In genomic region chr18:24346254-24346653, GRCh38 we compare ENCODE assay signal across 20 cellular contexts. TPM values are rescaled to one million over a fixed set of nuclear protein-coding genes. Genes with fewer than 3 reads are reported as not detected.
A peak's percentile ranks its signal among the peaks of the same experiment; 100 is the strongest.
DNase-seq lines count a peak whose midpoint lies in the region; ATAC-seq and TF ChIP-seq lines count a peak whose summit lies in the region.
"Had no signal": no experiment of that assay in that cellular context is flagged by ENCODE, and none has a peak within 500 bp of the region (broad histone marks: within the 10 kb centered on the region; RNA-seq: fewer than 3 reads in every experiment).

No MANE protein-coding gene starts in this region.

- no peak for TF ChIP-seq EP300 in esophagus muscularis mucosa (IDR thresholded peaks at IDR 0.05)

- peak overlapping the region in 1 of 2 donors; percentile 72 for H3K27ac Mint-ChIP-seq in stimulated activated naive CD8-positive, alpha-beta T cell treated with anti-CD3 and anti-CD28 coated beads, Interleukin-15, amount 100 ng/mL, for 72 hours

- no peak overlapping the region for H3K27ac ChIP-seq in esophagus muscularis mucosa (replicated peaks in 1 of 4)
- H3K27ac ChIP-seq: 22Rv1, C4-2B, RWPE1, SJCRH30 had no signal

- no peak for TF ChIP-seq POLR2A in esophagus muscularis mucosa (IDR thresholded peaks at IDR 0.05; ENCODE audit: low read depth)

- no peaks in the 10 kb centered on the region for H3K9me3 Mint-ChIP-seq in stimulated activated naive CD8-positive, alpha-beta T cell treated with anti-CD3 and anti-CD28 coated beads, Interleukin-15, amount 100 ng/mL, for 72 hours

- H3K27me3 ChIP-seq in adipocyte (replicated peaks; ENCODE audit: control insufficient read depth, insufficient read depth, low read length) (no peaks in the 10 kb centered on the region), esophagus muscularis mucosa (no peaks in the 10 kb centered on the region)
- H3K27me3 ChIP-seq: SJCRH30 had no signal

- intact Hi-C loops in esophagus muscularis mucosa (cut with DNase I) = no loop called here

- H3K4me3 ChIP-seq in adipocyte (ENCODE audit: low read length) = no peak overlapping the region
- no peak overlapping the region for H3K4me3 ChIP-seq in fibroblast of villous mesenchyme (ENCODE audit: low read depth, low read length)
- H3K4me3 ChIP-seq in esophagus muscularis mucosa = no peak overlapping the region
- H3K4me3 ChIP-seq: SJCRH30 had no signal

- H3K9me3 ChIP-seq in adipocyte (ENCODE audit: control insufficient read depth, low read length) = no peaks in the 10 kb centered on the region
- H3K9me3 ChIP-seq in esophagus muscularis mucosa = peaks cover 0 to 3% (median 0%) of the 10 kb centered on the region in 4 donors
- H3K9me3 ChIP-seq: SJCRH30 had no signal

- H3K9ac ChIP-seq in adipocyte (ENCODE audit: low read length) = no peak overlapping the region

- H3K4me1 ChIP-seq in adipocyte (ENCODE audit: control insufficient read depth, insufficient read depth, low read length) (no peaks in the 10 kb centered on the region), esophagus muscularis mucosa (no peaks in the 10 kb centered on the region)

- peaks cover 3% of the 10 kb centered on the region for H3K36me3 ChIP-seq in adipocyte (ENCODE audit: control insufficient read depth, insufficient read depth, low read length, severe bottlenecking)
- peaks cover 0 to 4% (median 1%) of the 10 kb centered on the region in 4 donors for H3K36me3 ChIP-seq in esophagus muscularis mucosa
- H3K36me3 ChIP-seq: SJCRH30 had no signal

- no peak overlapping the region for H3K4me3 Mint-ChIP-seq in stimulated activated naive CD8-positive, alpha-beta T cell treated with anti-CD3 and anti-CD28 coated beads, Interleukin-15, amount 100 ng/mL, for 72 hours

- peak; percentile 48 for ATAC-seq in stimulated activated naive CD8-positive, alpha-beta T cell treated with anti-CD3 and anti-CD28 coated beads, Interleukin-15, amount 100 ng/mL, for 72 hours
- no peak for ATAC-seq in stimulated activated naive CD8-positive, alpha-beta T cell treated with anti-CD3 and anti-CD28 coated beads, Interleukin-15, Interleukin-2, amounts not matched to agents 100 U/mL and 50 U/mL, for 24 hours
- ATAC-seq in HG02870 (IDR thresholded peaks at IDR 0.05; ENCODE audit: unreplicated experiment) = no peak
- ATAC-seq: HepG2 had no signal

- H3K27me3 Mint-ChIP-seq in stimulated activated naive CD8-positive, alpha-beta T cell treated with anti-CD3 and anti-CD28 coated beads, Interleukin-15, amount 100 ng/mL, for 72 hours = no peaks in the 10 kb centered on the region

- TF ChIP-seq CTCF in fibroblast of villous mesenchyme (IDR thresholded peaks at IDR 0.05; ENCODE audit: insufficient read depth, low read depth, low read length) (no peak), esophagus muscularis mucosa (IDR thresholded peaks at IDR 0.05) (no peak)

- no peak for DNase-seq in stimulated activated naive CD8-positive, alpha-beta T cell treated with anti-CD3 and anti-CD28 coated beads, Interleukin-15, amount 100 ng/mL, for 72 hours
- DNase-seq in stimulated activated naive CD8-positive, alpha-beta T cell treated with anti-CD3 and anti-CD28 coated beads, Interleukin-15, Interleukin-2, amounts not matched to agents 100 U/mL and 50 U/mL, for 24 hours = no peak
- DNase-seq in adipocyte (ENCODE audit: low read depth) (peak; percentile 68), fibroblast of villous mesenchyme (ENCODE audit: low read depth) (peak; percentile 70), esophagus muscularis mucosa (ENCODE audit: extremely low spot score) (no peak), CD1c-positive myeloid dendritic cell (ENCODE audit: extremely low spot score) (no peak), medulla oblongata (ENCODE audit: extremely low spot score) (no peak)
- DNase-seq: COR-L47, DMS53, NCI-H1417, NCI-H1930, NCI-H2171, NCI-H446 treated with DMSO at 0.1 percent for 48 hours, NCI-H748 treated with DMSO at 0.1 percent for 48 hours had no signal

- H3K4me1 Mint-ChIP-seq in stimulated activated naive CD8-positive, alpha-beta T cell treated with anti-CD3 and anti-CD28 coated beads, Interleukin-15, amount 100 ng/mL, for 72 hours = no peaks in the 10 kb centered on the region

RNA-seq across cellular contexts. Expression of gene OSBPL1A, which starts 51.4 kb away (rescaled TPM):
- 23.3 and 24.5 TPM in 2 replicates for total RNA-seq in fibroblast of villous mesenchyme
- 100 to 1,000 TPM in 2 of 4 donors, 10 to 100 TPM in 2; 78.2 to 126 (median 101) TPM for total RNA-seq in esophagus muscularis mucosa

Comparison
In these comparisons a context has a peak if more than half of its experiments do, and no peak if none do; other contexts are left out.
1. DNase-seq: peak in adipocyte (single experiment) and fibroblast of villous mesenchyme (single experiment); none in stimulated activated naive CD8-positive, alpha-beta T cell treated with anti-CD3 and anti-CD28 coated beads, Interleukin-15, amount 100 ng/mL, for 72 hours (0 of 2), stimulated activated naive CD8-positive, alpha-beta T cell treated with anti-CD3 and anti-CD28 coated beads, Interleukin-15, Interleukin-2, amounts not matched to agents 100 U/mL and 50 U/mL, for 24 hours (single experiment), esophagus muscularis mucosa (single experiment), CD1c-positive myeloid dendritic cell (single experiment) and medulla oblongata (single experiment).